In genomic region chr12:121798807-121799174, GRCh38 we compare ENCODE assay signal across 8 cellular contexts. TPM values are rescaled to one million over a fixed set of nuclear protein-coding genes. Genes with fewer than 3 reads are reported as not detected.
DNase-seq lines count a peak whose midpoint lies in the region; ATAC-seq, FAIRE-seq and TF ChIP-seq lines count a peak whose summit lies in the region.

No MANE protein-coding gene starts in this region.

- H3K4me3 ChIP-seq in heart left ventricle (peak overlapping the region in 11 of 12 donors; percentile 6 to 89 (median 77)), bronchial epithelial cell (ENCODE audit: low read depth, low read length) (peak overlapping the region; percentile 34), mucosa of stomach (ENCODE audit: low read length) (peak overlapping the region; percentile 31), vagina (peak overlapping the region; percentile 58 to 87)

- TF ChIP-seq CTCF in heart left ventricle (IDR thresholded peaks at IDR 0.05) (no peak), bronchial epithelial cell (IDR thresholded peaks at IDR 0.05; ENCODE audit: insufficient read depth, low read length, severe bottlenecking) (no peak), vagina (IDR thresholded peaks at IDR 0.05) (no peak)

- FAIRE-seq in bronchial epithelial cell (lab: Jason Lieb, UNC) (no peak), GM12892 (lab: Jason Lieb, UNC) (no peak)

- H3K27me3 ChIP-seq in heart left ventricle (no peaks in the 10 kb centered on the region), bronchial epithelial cell (ENCODE audit: control insufficient read depth, insufficient read depth, low read length) (no peaks in the 10 kb centered on the region), mucosa of stomach (ENCODE audit: control insufficient read depth, insufficient read depth, low read length) (no peaks in the 10 kb centered on the region), vagina (no peaks in the 10 kb centered on the region)

- H3K27ac ChIP-seq in heart left ventricle (peak overlapping the region; percentile 99 to 100 (median 100)), vagina (peak overlapping the region; percentile 100)

- intact Hi-C loops in heart left ventricle (cut with DNase I) = loop anchor here in 4 of 10 donors (5.0 kb wide), 2 partner anchors 89 to 94 kb away; partner anchors contain the start of gene PSMD9 (in 3 of the 4)
- intact Hi-C loops in left cardiac atrium (cut with DNase I) = no loop called here
- intact Hi-C loops in vagina (cut with DNase I) = loop anchor here (5.0 kb wide), 1 partner anchor 89 kb away; the partner anchor contains the start of gene PSMD9

- H3K9me3 ChIP-seq in heart left ventricle (no peaks in the 10 kb centered on the region), mucosa of stomach (ENCODE audit: control insufficient read depth, low read length) (no peaks in the 10 kb centered on the region), vagina (no peaks in the 10 kb centered on the region)

- TF ChIP-seq POLR2A in heart left ventricle (IDR thresholded peaks at IDR 0.05) (no peak), vagina (IDR thresholded peaks at IDR 0.05) (no peak), GM12892 (IDR thresholded peaks at IDR 0.05; ENCODE audit: low read depth, low read length) (no peak; the same call in 1 of the 2 replicates)

- ATAC-seq in heart left ventricle (no peak), left cardiac atrium (no peak)

- peak in 1 of 5 donors; percentile 30 for DNase-seq in heart left ventricle
- no peak for DNase-seq in left cardiac atrium
- no peak for DNase-seq in bronchial epithelial cell (ENCODE audit: low read depth)
- DNase-seq in vagina (ENCODE audit: extremely low spot score in 2 of 2) = no peak
- no peak for DNase-seq in GM12892 (ENCODE audit: insufficient read length)
- no peak for DNase-seq in SIG-M5 treated with dmso at 0.1 percent for 504 hours (lab: John Stamatoyannopoulos, UW; ENCODE audit: unreplicated experiment)
- DNase-seq in SKM-1 treated with dmso at 0.1 percent for 144 hours (lab: John Stamatoyannopoulos, UW; ENCODE audit: unreplicated experiment) = no peak

- H3K9ac ChIP-seq in mucosa of stomach (ENCODE audit: low read length) = peak overlapping the region; percentile 70

- H3K36me3 ChIP-seq in heart left ventricle (peaks cover 0 to 32% (median 7%) of the 10 kb centered on the region in 9 donors), bronchial epithelial cell (ENCODE audit: control insufficient read depth, insufficient read depth, low read length) (peaks cover 11% of the 10 kb centered on the region), mucosa of stomach (ENCODE audit: control insufficient read depth, insufficient read depth, low read length) (peaks cover 7% of the 10 kb centered on the region), vagina (peaks cover 0 to 11% of the 10 kb centered on the region in 2 donors)

- WGBS in heart left ventricle, 4 donors = 48 to 57% (median 52%) methylated on average over 10 of the region's 10 CpGs

- H3K4me1 ChIP-seq in heart left ventricle (peaks cover 20 to 76% (median 54%) of the 10 kb centered on the region in 12 donors), mucosa of stomach (ENCODE audit: control insufficient read depth, insufficient read depth, low read length) (peaks cover 57% of the 10 kb centered on the region), vagina (peaks cover 65% of the 10 kb centered on the region)

RNA-seq across cellular contexts. Expression of gene SETD1B, which starts 5.0 kb away (rescaled TPM):
- total RNA-seq in heart left ventricle = 10 to 100 TPM in 5 of 9 donors, 1 to 10 TPM in 4; 6.2 to 17.0 (median 12.0) TPM
- 1 to 10 TPM; 6.9 to 7.2 TPM for polyA plus RNA-seq in heart left ventricle
- total RNA-seq in left cardiac atrium = 10 to 100 TPM in 1 of 2 donors, 1 to 10 TPM in 1; 9.3 to 11.9 TPM
- 1.8 and 2.2 TPM in 2 replicates for total RNA-seq in bronchial epithelial cell
- 10.6 TPM for total RNA-seq in vagina
- 2.1 TPM for polyA plus RNA-seq in GM12892 (2012; ENCODE audit: missing spikeins)

RNA-seq across cellular contexts. Expression of gene RHOF, which starts 5.3 kb away (rescaled TPM):
- total RNA-seq in heart left ventricle (10 to 100 TPM; 18.8 to 45.2 (median 26.6) TPM), left cardiac atrium (10 to 100 TPM; 14.7 to 25.1 TPM), bronchial epithelial cell (15.5 and 27.7 TPM in 2 replicates), vagina (16.5 TPM)
- polyA plus RNA-seq in heart left ventricle = 10 to 100 TPM; 18.8 to 23.8 TPM
- polyA plus RNA-seq in GM12892 (2012; ENCODE audit: missing spikeins) = 32.0 TPM

RNA-seq across cellular contexts. Expression of gene HPD, which starts 59.9 kb away (rescaled TPM):
- total RNA-seq in heart left ventricle = 1 to 10 TPM in 7 of 9 donors, under 1 TPM in 2; 0.36 to 2.2 (median 1.5) TPM
- 1 to 10 TPM in 1 of 2 donors, under 1 TPM in 1; 0.55 to 1.1 TPM for polyA plus RNA-seq in heart left ventricle
- 1 to 10 TPM; 1.8 to 2.9 TPM for total RNA-seq in left cardiac atrium
- 0.79 TPM in 1 of 2 replicates, not detected in the other for total RNA-seq in bronchial epithelial cell
- total RNA-seq in vagina = not detected
- not detected for polyA plus RNA-seq in GM12892 (2012; ENCODE audit: missing spikeins)
